Comparison of ENCODE assay signal across 21 cellular contexts in the genomic region with DNA sequence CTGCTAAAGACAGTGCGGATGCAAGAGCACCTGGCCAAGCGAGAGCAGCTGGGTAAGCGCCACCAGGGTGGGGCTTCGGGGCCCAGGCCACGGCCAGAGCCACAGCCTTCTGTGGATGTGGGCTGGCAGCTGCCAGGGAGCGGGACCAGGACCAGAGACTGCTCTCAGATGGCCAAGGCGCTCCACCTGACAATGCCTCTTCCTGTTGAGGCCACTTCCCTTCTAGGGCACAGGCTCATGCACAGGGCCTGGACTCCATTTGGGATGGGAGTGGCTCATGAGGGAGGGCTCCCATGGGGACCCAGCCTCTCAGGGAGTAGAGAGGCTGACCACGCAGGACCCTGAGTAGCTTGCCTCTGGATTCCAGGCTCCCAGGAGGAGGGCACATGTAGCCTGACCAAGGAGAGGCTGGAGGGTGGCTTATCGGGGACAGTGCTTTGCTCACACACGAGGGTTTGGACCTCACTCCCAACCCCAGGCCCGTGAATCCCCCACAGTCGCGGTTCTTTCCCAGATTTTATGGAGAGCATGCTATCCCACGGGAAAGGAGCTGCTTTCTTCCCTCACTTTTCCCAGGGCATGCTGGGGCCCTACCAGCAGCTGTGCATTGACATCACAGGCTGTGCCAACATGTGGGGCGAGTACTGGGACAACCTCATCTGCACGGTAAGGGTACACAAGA. TPM values are rescaled to one million over a fixed set of nuclear protein-coding genes. Genes with fewer than 3 reads are reported as not detected.
A peak's percentile ranks its signal among the peaks of the same experiment; 100 is the strongest.
DNase-seq lines count a peak whose midpoint lies in the region; ATAC-seq and TF ChIP-seq lines count a peak whose summit lies in the region.
"Had no signal": no experiment of that assay in that cellular context is flagged by ENCODE, and none has a peak within 500 bp of the region (broad histone marks: within the 10 kb centered on the region; RNA-seq: fewer than 3 reads in every experiment).

No MANE protein-coding gene starts in this region.

- no peaks in the 10 kb centered on the region for H3K27me3 ChIP-seq in endodermal cell (ENCODE audit: control insufficient read depth, insufficient read depth, low read length, poor library complexity, severe bottlenecking)
- peaks cover 0 to 9% of the 10 kb centered on the region in 2 donors for H3K27me3 ChIP-seq in tibial artery

- no peaks in the 10 kb centered on the region for H3K4me1 Mint-ChIP-seq in activated T-cell treated with anti-CD3 and anti-CD28 coated beads, Interleukin-2, amount 50 U/mL, for 24 hours (ENCODE audit: low read depth)
- no peaks in the 10 kb centered on the region for H3K4me1 Mint-ChIP-seq in endodermal cell

- no peak overlapping the region for H3K9ac ChIP-seq in endodermal cell (ENCODE audit: extremely low read depth, low read length, poor library complexity, severe bottlenecking)

- H3K9me3 Mint-ChIP-seq in activated T-cell treated with anti-CD3 and anti-CD28 coated beads, Interleukin-2, amount 50 U/mL, for 24 hours = no peaks in the 10 kb centered on the region
- H3K9me3 Mint-ChIP-seq in endodermal cell = no peaks in the 10 kb centered on the region

- no peak for ATAC-seq in HG03108 (IDR thresholded peaks at IDR 0.05; ENCODE audit: unreplicated experiment)
- ATAC-seq: A549 had no signal

- H3K4me1 ChIP-seq in endodermal cell (ENCODE audit: control insufficient read depth, insufficient read depth, low read length) (no peaks in the 10 kb centered on the region), tibial artery (no peaks in the 10 kb centered on the region)
- H3K4me1 ChIP-seq: A549, HAP-1 had no signal

- H3K27me3 Mint-ChIP-seq in activated T-cell treated with anti-CD3 and anti-CD28 coated beads, Interleukin-2, amount 50 U/mL, for 24 hours = no peaks in the 10 kb centered on the region
- H3K27me3 Mint-ChIP-seq in endodermal cell (ENCODE audit: insufficient read depth) = peaks cover 10% of the 10 kb centered on the region

- H3K36me3 Mint-ChIP-seq in activated T-cell treated with anti-CD3 and anti-CD28 coated beads, Interleukin-2, amount 50 U/mL, for 24 hours (ENCODE audit: low read depth) = no peaks in the 10 kb centered on the region
- H3K36me3 Mint-ChIP-seq in endodermal cell (ENCODE audit: low read depth) = no peaks in the 10 kb centered on the region

- H3K9me3 ChIP-seq in endodermal cell (ENCODE audit: control insufficient read depth, low read length) (no peaks in the 10 kb centered on the region), tibial artery (no peaks in the 10 kb centered on the region)
- H3K9me3 ChIP-seq: A549, HAP-1 had no signal

- H3K36me3 ChIP-seq in endodermal cell (ENCODE audit: control insufficient read depth, insufficient read depth, low read length) = no peaks in the 10 kb centered on the region
- H3K36me3 ChIP-seq in tibial artery = no peaks in the 10 kb centered on the region
- H3K36me3 ChIP-seq: HAP-1 had no signal

- DNase-seq in activated T-cell treated with anti-CD3 and anti-CD28 coated beads, Interleukin-2, amount 50 U/mL, for 24 hours = peak; percentile 28
- DNase-seq in activated T-cell treated with anti-CD3 and anti-CD28 coated beads for 4 hours (no peak), endodermal cell (peak; percentile 39), myocyte (ENCODE audit: low read depth) (peak; percentile 56), tibial artery (peak; percentile 14 to 53), NCI-H82 treated with DMSO at 0.1 percent for 48 hours (lab: John Stamatoyannopoulos, UW; ENCODE audit: unreplicated experiment) (no peak), OCI-M1 (lab: John Stamatoyannopoulos, UW) (no peak)
- DNase-seq: C1 segment of cervical spinal cord; DMS 273 treated with DMSO at 0.1 percent for 48 hours; GF-D8; NCI-H1417 treated with DMSO at 0.1 percent for 48 hours; NCI-H1930; NCI-H2171; NCI-H446; NCI-H69; NK-92 treated with Interleukin-12 subunit alpha and Interleukin-12 subunit beta, amount 100 ng/mL, for 24 hours had no signal

- H3K27ac ChIP-seq in endodermal cell (ENCODE audit: low read depth, low read length) (no peak overlapping the region), tibial artery (no peak overlapping the region)
- H3K27ac ChIP-seq: A549, RWPE1 had no signal

- WGBS in endodermal cell (ENCODE audit: insufficient coverage in 1 of 2, insufficient read length in 1 of 2), 2 experiments = 87 to 95% methylated on average over 6 to 16 of the region's 16 CpGs

- H3K4me3 ChIP-seq in endodermal cell (ENCODE audit: low read length) (no peak overlapping the region), tibial artery (no peak overlapping the region)
- H3K4me3 ChIP-seq: A549, HAP-1 had no signal

- TF ChIP-seq CTCF in endodermal cell (conservative IDR thresholded peaks at IDR 0.05) = no peak
- no peak for TF ChIP-seq CTCF in tibial artery (IDR thresholded peaks at IDR 0.05)

- intact Hi-C loops in tibial artery (cut with DNase I; ENCODE audit: low total_unique reads) = no loop called here

- H3K4me3 Mint-ChIP-seq in activated T-cell treated with anti-CD3 and anti-CD28 coated beads, Interleukin-2, amount 50 U/mL, for 24 hours = no peak overlapping the region
- H3K4me3 Mint-ChIP-seq in endodermal cell = no peak overlapping the region

- no peak overlapping the region for H3K27ac Mint-ChIP-seq in activated T-cell treated with anti-CD3 and anti-CD28 coated beads, Interleukin-2, amount 50 U/mL, for 24 hours
- no peak overlapping the region for H3K27ac Mint-ChIP-seq in endodermal cell

RNA-seq across cellular contexts. Expression of gene ACAA1, which starts 25.1 kb away (rescaled TPM):
- total RNA-seq in endodermal cell (10 to 100 TPM; 40.1 to 43.7 TPM), myocyte (15.8 and 18.6 TPM in 2 replicates)
- 26.1 TPM for polyA plus RNA-seq in endodermal cell (2013, experiment 1 of 2)
- 20.7 TPM for polyA plus RNA-seq in endodermal cell (2013, experiment 2 of 2)
- polyA plus RNA-seq in myocyte (2012) = 53.7 TPM

RNA-seq across cellular contexts. Expression of gene MYD88, which starts 26.6 kb away (rescaled TPM):
- total RNA-seq in endodermal cell (10 to 100 TPM; 16.2 to 18.8 TPM), myocyte (2.3 and 3.8 TPM in 2 replicates)
- polyA plus RNA-seq in endodermal cell (2013, experiment 1 of 2) = 21.5 TPM
- 22.1 TPM for polyA plus RNA-seq in endodermal cell (2013, experiment 2 of 2)
- polyA plus RNA-seq in myocyte (2012) = 14.2 TPM
- total RNA-seq: HT1080 had no signal

RNA-seq across cellular contexts. Expression of gene OXSR1, which starts 53.5 kb away (rescaled TPM):
- total RNA-seq in endodermal cell (10 to 100 TPM; 41.9 to 55.5 TPM), myocyte (49.8 and 57.5 TPM in 2 replicates)
- 51.1 TPM for polyA plus RNA-seq in endodermal cell (2013, experiment 1 of 2)
- 48.7 TPM for polyA plus RNA-seq in endodermal cell (2013, experiment 2 of 2)
- 36.7 TPM for polyA plus RNA-seq in myocyte (2012)

Comparison
In these comparisons a context has a peak if more than half of its experiments do, and no peak if none do; other contexts are left out.
1. DNase-seq: peak in activated T-cell treated with anti-CD3 and anti-CD28 coated beads, Interleukin-2, amount 50 U/mL, for 24 hours (single experiment), endodermal cell (single experiment), myocyte (single experiment) and tibial artery (2 of 2); none in activated T-cell treated with anti-CD3 and anti-CD28 coated beads for 4 hours (single experiment), NCI-H82 treated with DMSO at 0.1 percent for 48 hours (single experiment) and OCI-M1 (single experiment).